Comparison of ENCODE assay signal across 9 cellular contexts in the genomic region with DNA sequence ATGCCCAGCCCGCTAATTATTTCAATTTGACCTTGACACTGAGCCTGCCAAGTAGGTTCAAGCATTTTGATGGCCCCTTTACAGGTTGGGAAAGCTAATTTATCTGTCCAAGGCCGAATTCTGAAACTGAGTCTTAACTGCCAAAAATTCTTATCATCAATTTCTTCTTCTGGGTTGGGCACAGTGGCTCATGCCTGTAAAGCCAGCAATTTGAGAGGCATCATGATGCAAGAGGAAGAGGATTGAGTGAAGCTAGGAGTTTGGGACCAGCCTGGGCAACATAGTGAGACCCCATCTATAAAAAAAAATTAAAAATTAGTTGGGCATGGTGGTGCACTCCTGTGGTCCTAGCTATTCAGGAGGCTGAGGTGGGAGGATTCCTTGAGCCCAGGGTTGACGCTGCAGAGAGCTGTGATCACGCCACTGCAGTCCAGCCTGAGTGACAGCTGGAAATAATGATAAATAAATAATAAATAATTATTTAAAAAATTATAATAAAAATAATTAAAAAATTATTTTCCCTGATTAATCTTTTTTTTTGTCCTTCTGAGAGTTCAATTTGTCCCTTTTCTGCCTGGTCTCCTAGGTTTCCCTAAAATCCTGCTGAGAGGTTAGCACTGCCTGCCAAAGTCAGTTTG. TPM values are rescaled to one million over a fixed set of nuclear protein-coding genes. Genes with fewer than 3 reads are reported as not detected.
A peak's percentile ranks its signal among the peaks of the same experiment; 100 is the strongest.
DNase-seq lines count a peak whose midpoint lies in the region; ATAC-seq and TF ChIP-seq lines count a peak whose summit lies in the region.
"Had no signal": no experiment of that assay in that cellular context is flagged by ENCODE, and none has a peak within 500 bp of the region (broad histone marks: within the 10 kb centered on the region; RNA-seq: fewer than 3 reads in every experiment).

No MANE protein-coding gene starts in this region.

- H3K36me3 ChIP-seq in mucosa of descending colon (ENCODE audit: low read depth) = no peaks in the 10 kb centered on the region

- TF ChIP-seq CTCF in mucosa of descending colon (IDR thresholded peaks at IDR 0.05) = no peak

- peaks cover 18% of the 10 kb centered on the region for H3K36me3 Mint-ChIP-seq in T-helper 1 cell treated with Interleukin-12 subunit alpha and Interleukin-12 subunit beta and Interleukin-4 antibody, amounts not matched to agents 30 μg/mL and 1 μg/mL, for 36 hours (ENCODE audit: low read depth)
- no peaks in the 10 kb centered on the region for H3K36me3 Mint-ChIP-seq in activated naive CD8-positive, alpha-beta T cell
- H3K36me3 Mint-ChIP-seq in immature natural killer cell = no peaks in the 10 kb centered on the region
- peaks cover 35% of the 10 kb centered on the region for H3K36me3 Mint-ChIP-seq in stimulated activated effector memory CD8-positive, alpha-beta T cell treated with anti-CD3 and anti-CD28 coated beads, Interleukin-12 subunit alpha, Interleukin-12 subunit beta, amount 100 ng/mL, for 72 hours

- DNase-seq in T-helper 1 cell (no peak), immature natural killer cell (no peak), epidermal melanocyte (ENCODE audit: insufficient read length, low spot score) (no peak), mucosa of descending colon (no peak)
- DNase-seq in stimulated activated effector memory CD8-positive, alpha-beta T cell treated with anti-CD3 and anti-CD28 coated beads, Interleukin-12 subunit alpha, Interleukin-12 subunit beta, amount 100 ng/mL, for 72 hours (ENCODE audit: low spot score in 2 of 2) = no peak

- no peaks in the 10 kb centered on the region for H3K9me3 Mint-ChIP-seq in T-helper 1 cell treated with Interleukin-12 subunit alpha and Interleukin-12 subunit beta and Interleukin-4 antibody, amounts not matched to agents 30 μg/mL and 1 μg/mL, for 36 hours
- H3K9me3 Mint-ChIP-seq in activated naive CD8-positive, alpha-beta T cell (ENCODE audit: low read depth) = no peaks in the 10 kb centered on the region
- H3K9me3 Mint-ChIP-seq in immature natural killer cell = no peaks in the 10 kb centered on the region
- H3K9me3 Mint-ChIP-seq in stimulated activated effector memory CD8-positive, alpha-beta T cell treated with anti-CD3 and anti-CD28 coated beads, Interleukin-12 subunit alpha, Interleukin-12 subunit beta, amount 100 ng/mL, for 72 hours = no peaks in the 10 kb centered on the region
- H3K9me3 Mint-ChIP-seq: memory B cell had no signal

- H3K4me3 Mint-ChIP-seq in T-helper 1 cell treated with Interleukin-12 subunit alpha and Interleukin-12 subunit beta and Interleukin-4 antibody, amounts not matched to agents 30 μg/mL and 1 μg/mL, for 36 hours = no peak overlapping the region
- peak overlapping the region; percentile 95 for H3K4me3 Mint-ChIP-seq in activated naive CD8-positive, alpha-beta T cell
- peak overlapping the region in 3 of 5 donors; percentile 88 to 94 (median 94) for H3K4me3 Mint-ChIP-seq in immature natural killer cell
- peak overlapping the region; percentile 95 for H3K4me3 Mint-ChIP-seq in stimulated activated effector memory CD8-positive, alpha-beta T cell treated with anti-CD3 and anti-CD28 coated beads, Interleukin-12 subunit alpha, Interleukin-12 subunit beta, amount 100 ng/mL, for 72 hours
- H3K4me3 Mint-ChIP-seq: memory B cell had no signal

- H3K9me3 ChIP-seq in mucosa of descending colon = no peaks in the 10 kb centered on the region

- H3K4me1 Mint-ChIP-seq in T-helper 1 cell treated with Interleukin-12 subunit alpha and Interleukin-12 subunit beta and Interleukin-4 antibody, amounts not matched to agents 30 μg/mL and 1 μg/mL, for 36 hours (ENCODE audit: low read depth) = peaks cover 30% of the 10 kb centered on the region
- H3K4me1 Mint-ChIP-seq in activated naive CD8-positive, alpha-beta T cell (ENCODE audit: low read depth) = peaks cover 31% of the 10 kb centered on the region
- H3K4me1 Mint-ChIP-seq in immature natural killer cell = peaks cover 33 to 35% of the 10 kb centered on the region in 2 donors
- H3K4me1 Mint-ChIP-seq in stimulated activated effector memory CD8-positive, alpha-beta T cell treated with anti-CD3 and anti-CD28 coated beads, Interleukin-12 subunit alpha, Interleukin-12 subunit beta, amount 100 ng/mL, for 72 hours = peaks cover 24% of the 10 kb centered on the region

- ATAC-seq in stimulated activated effector memory CD8-positive, alpha-beta T cell treated with anti-CD3 and anti-CD28 coated beads, Interleukin-12 subunit alpha, Interleukin-12 subunit beta, amount 100 ng/mL, for 72 hours = no peak
- ATAC-seq in HG03196 (IDR thresholded peaks at IDR 0.05; ENCODE audit: unreplicated experiment) (no peak), mucosa of descending colon (no peak)

- H3K4me1 ChIP-seq in mucosa of descending colon (ENCODE audit: low read depth) = peaks cover 23% of the 10 kb centered on the region

- H3K27me3 Mint-ChIP-seq in T-helper 1 cell treated with Interleukin-12 subunit alpha and Interleukin-12 subunit beta and Interleukin-4 antibody, amounts not matched to agents 30 μg/mL and 1 μg/mL, for 36 hours (ENCODE audit: low read depth) = no peaks in the 10 kb centered on the region
- no peaks in the 10 kb centered on the region for H3K27me3 Mint-ChIP-seq in activated naive CD8-positive, alpha-beta T cell
- peaks cover 0 to 6% (median 0%) of the 10 kb centered on the region in 3 donors for H3K27me3 Mint-ChIP-seq in immature natural killer cell (ENCODE audit: low read depth in 3 of 3)

- H3K27ac Mint-ChIP-seq in T-helper 1 cell treated with Interleukin-12 subunit alpha and Interleukin-12 subunit beta and Interleukin-4 antibody, amounts not matched to agents 30 μg/mL and 1 μg/mL, for 36 hours = peak overlapping the region; percentile 99
- no peak overlapping the region for H3K27ac Mint-ChIP-seq in activated naive CD8-positive, alpha-beta T cell
- H3K27ac Mint-ChIP-seq in immature natural killer cell = peak overlapping the region in 5 of 6 donors; percentile 26 to 94 (median 55)
- H3K27ac Mint-ChIP-seq in stimulated activated effector memory CD8-positive, alpha-beta T cell treated with anti-CD3 and anti-CD28 coated beads, Interleukin-12 subunit alpha, Interleukin-12 subunit beta, amount 100 ng/mL, for 72 hours = peak overlapping the region; percentile 98

- intact Hi-C loops in mucosa of descending colon (cut with DNase I, micrococcal nuclease) = no loop called here

- H3K4me3 ChIP-seq in mucosa of descending colon = no peak overlapping the region

RNA-seq across cellular contexts. Expression of gene LDLR, which starts 1.3 kb away (rescaled TPM):
- polyA plus RNA-seq in immature natural killer cell = 10 to 100 TPM; 10.8 to 28.1 (median 22.8) TPM
- total RNA-seq in mucosa of descending colon = 100 to 1,000 TPM in 2 of 3 donors, 10 to 100 TPM in 1; 83.9 to 147 (median 116) TPM
